1 cellular context compared by ENCODE assay signal in the genomic region with DNA sequence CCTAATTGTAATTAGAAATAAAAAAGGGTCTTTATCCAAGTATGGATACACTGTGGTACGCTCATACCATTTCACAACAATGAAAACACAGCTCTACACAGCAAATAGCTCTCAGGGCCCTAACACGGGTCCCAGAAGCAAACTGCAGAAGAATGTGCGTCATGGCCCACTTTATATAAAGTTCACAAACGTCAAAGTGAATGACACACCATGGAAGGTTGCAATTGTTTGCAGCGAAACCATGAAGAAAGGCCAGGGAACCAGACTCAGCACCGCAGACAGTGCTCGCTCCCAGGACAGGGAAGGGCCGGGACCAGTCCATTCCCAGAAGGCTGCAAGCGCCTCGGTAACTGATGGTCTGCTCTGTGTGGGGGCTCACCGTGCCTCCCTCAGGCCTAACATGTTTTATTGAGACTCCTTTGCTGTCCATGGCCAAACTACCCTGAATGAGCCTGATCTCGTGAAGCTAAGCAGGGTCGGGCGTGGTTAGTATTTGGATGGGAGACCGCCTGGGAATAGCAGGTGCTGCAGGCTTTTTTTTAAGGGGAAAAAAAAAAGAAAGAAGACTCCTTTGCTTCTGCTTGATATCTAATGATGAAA.
TF ChIP-seq lines count a peak whose summit lies in the region.

No MANE protein-coding gene starts in this region.

TF ChIP-seq in IMR-90, 13 proteins besides CTCF, POLR2A, EP300 and RAD21:
- no peak for TF ChIP-seq RFX5 (IDR thresholded peaks at IDR 0.05; ENCODE audit: low read depth, low read length)
